Comparison of ENCODE assay signal across 1 cellular context in genomic region chr13:44622701-44623100, GRCh38.
TF ChIP-seq lines count a peak whose summit lies in the region.

No MANE protein-coding gene starts in this region.

TF ChIP-seq in WTC11, 78 proteins besides CTCF, POLR2A, EP300 and RAD21 (continued from another document):
- TF ChIP-seq, protein P1, sequence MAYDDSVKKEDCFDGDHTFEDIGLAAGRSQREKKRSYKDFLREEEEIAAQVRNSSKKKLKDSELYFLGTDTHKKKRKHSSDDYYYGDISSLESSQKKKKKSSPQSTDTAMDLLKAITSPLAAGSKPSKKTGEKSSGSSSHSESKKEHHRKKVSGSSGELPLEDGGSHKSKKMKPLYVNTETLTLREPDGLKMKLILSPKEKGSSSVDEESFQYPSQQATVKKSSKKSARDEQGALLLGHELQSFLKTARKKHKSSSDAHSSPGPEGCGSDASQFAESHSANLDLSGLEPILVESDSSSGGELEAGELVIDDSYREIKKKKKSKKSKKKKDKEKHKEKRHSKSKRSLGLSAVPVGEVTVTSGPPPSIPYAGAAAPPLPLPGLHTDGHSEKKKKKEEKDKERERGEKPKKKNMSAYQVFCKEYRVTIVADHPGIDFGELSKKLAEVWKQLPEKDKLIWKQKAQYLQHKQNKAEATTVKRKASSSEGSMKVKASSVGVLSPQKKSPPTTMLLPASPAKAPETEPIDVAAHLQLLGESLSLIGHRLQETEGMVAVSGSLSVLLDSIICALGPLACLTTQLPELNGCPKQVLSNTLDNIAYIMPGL (CRISPR knock-in tag; IDR thresholded peaks at IDR 0.05) = no peak
- TF ChIP-seq ATF1 (CRISPR knock-in tag; IDR thresholded peaks at IDR 0.05) (no peak), TCF7 (CRISPR knock-in tag; IDR thresholded peaks at IDR 0.05; ENCODE audit: low read depth) (no peak), JAZF1 (CRISPR knock-in tag; IDR thresholded peaks at IDR 0.05) (no peak), GRHL2 (CRISPR knock-in tag; IDR thresholded peaks at IDR 0.05; ENCODE audit: insufficient replicate concordance, severe bottlenecking) (no peak), FOXP1 (CRISPR knock-in tag; IDR thresholded peaks at IDR 0.05; ENCODE audit: borderline replicate concordance) (no peak), ARID4B (CRISPR knock-in tag; IDR thresholded peaks at IDR 0.05; ENCODE audit: borderline replicate concordance) (no peak)
- TF ChIP-seq, protein P2, sequence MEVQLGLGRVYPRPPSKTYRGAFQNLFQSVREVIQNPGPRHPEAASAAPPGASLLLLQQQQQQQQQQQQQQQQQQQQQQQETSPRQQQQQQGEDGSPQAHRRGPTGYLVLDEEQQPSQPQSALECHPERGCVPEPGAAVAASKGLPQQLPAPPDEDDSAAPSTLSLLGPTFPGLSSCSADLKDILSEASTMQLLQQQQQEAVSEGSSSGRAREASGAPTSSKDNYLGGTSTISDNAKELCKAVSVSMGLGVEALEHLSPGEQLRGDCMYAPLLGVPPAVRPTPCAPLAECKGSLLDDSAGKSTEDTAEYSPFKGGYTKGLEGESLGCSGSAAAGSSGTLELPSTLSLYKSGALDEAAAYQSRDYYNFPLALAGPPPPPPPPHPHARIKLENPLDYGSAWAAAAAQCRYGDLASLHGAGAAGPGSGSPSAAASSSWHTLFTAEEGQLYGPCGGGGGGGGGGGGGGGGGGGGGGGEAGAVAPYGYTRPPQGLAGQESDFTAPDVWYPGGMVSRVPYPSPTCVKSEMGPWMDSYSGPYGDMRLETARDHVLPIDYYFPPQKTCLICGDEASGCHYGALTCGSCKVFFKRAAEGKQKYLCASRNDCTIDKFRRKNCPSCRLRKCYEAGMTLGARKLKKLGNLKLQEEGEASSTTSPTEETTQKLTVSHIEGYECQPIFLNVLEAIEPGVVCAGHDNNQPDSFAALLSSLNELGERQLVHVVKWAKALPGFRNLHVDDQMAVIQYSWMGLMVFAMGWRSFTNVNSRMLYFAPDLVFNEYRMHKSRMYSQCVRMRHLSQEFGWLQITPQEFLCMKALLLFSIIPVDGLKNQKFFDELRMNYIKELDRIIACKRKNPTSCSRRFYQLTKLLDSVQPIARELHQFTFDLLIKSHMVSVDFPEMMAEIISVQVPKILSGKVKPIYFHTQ (CRISPR knock-in tag; IDR thresholded peaks at IDR 0.05) = no peak
- TF ChIP-seq, protein P3, sequence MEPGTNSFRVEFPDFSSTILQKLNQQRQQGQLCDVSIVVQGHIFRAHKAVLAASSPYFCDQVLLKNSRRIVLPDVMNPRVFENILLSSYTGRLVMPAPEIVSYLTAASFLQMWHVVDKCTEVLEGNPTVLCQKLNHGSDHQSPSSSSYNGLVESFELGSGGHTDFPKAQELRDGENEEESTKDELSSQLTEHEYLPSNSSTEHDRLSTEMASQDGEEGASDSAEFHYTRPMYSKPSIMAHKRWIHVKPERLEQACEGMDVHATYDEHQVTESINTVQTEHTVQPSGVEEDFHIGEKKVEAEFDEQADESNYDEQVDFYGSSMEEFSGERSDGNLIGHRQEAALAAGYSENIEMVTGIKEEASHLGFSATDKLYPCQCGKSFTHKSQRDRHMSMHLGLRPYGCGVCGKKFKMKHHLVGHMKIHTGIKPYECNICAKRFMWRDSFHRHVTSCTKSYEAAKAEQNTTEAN (CRISPR knock-in tag; IDR thresholded peaks at IDR 0.05) = no peak
TF ChIP-seq in WTC11: peak in this region for 0.
